12 cellular contexts compared by ENCODE assay signal in genomic region chr4:146545102-146545501, GRCh38. TPM values are rescaled to one million over a fixed set of nuclear protein-coding genes. Genes with fewer than 3 reads are reported as not detected.
DNase-seq lines count a peak whose midpoint lies in the region; ATAC-seq and TF ChIP-seq lines count a peak whose summit lies in the region.
"Had no signal": no experiment of that assay in that cellular context is flagged by ENCODE, and none has a peak within 500 bp of the region (broad histone marks: within the 10 kb centered on the region; RNA-seq: fewer than 3 reads in every experiment).

No MANE protein-coding gene starts in this region.

- H3K27ac ChIP-seq in fibroblast of lung (ENCODE audit: insufficient read depth, low read length) = no peak overlapping the region
- no peak overlapping the region for H3K27ac ChIP-seq in naive thymus-derived CD4-positive, alpha-beta T cell (ENCODE audit: low read depth, low read length)
- H3K27ac ChIP-seq in right atrium auricular region = no peak overlapping the region
- H3K27ac ChIP-seq: ascending aorta had no signal

- ATAC-seq in GM19351 (IDR thresholded peaks at IDR 0.05; ENCODE audit: unreplicated experiment) = peak; percentile 94
- ATAC-seq in naive thymus-derived CD4-positive, alpha-beta T cell = no peak

- H2AFZ ChIP-seq in fibroblast of lung (ENCODE audit: low read length) = no peak overlapping the region

- H3K9me3 ChIP-seq in fibroblast of lung (ENCODE audit: control insufficient read depth, insufficient read depth, low read depth, low read length) (no peaks in the 10 kb centered on the region), right atrium auricular region (no peaks in the 10 kb centered on the region)
- peaks cover 0 to 7% (median 0%) of the 10 kb centered on the region in 3 experiments for H3K9me3 ChIP-seq in naive thymus-derived CD4-positive, alpha-beta T cell (ENCODE audit: control insufficient read depth in 2 of 3, low read length in 3 of 3)
- H3K9me3 ChIP-seq: ascending aorta had no signal

- H3K27me3 ChIP-seq in fibroblast of lung (ENCODE audit: control insufficient read depth, insufficient read depth, low read length) (no peaks in the 10 kb centered on the region), right atrium auricular region (no peaks in the 10 kb centered on the region)
- H3K27me3 ChIP-seq in naive thymus-derived CD4-positive, alpha-beta T cell (ENCODE audit: control insufficient read depth in 2 of 2, insufficient read depth in 2 of 2, low read length in 2 of 2) = peaks cover 0 to 4% of the 10 kb centered on the region in 2 donors
- H3K27me3 ChIP-seq: ascending aorta had no signal

- intact Hi-C loops in naive thymus-derived CD4-positive, alpha-beta T cell (cut with micrococcal nuclease) = no loop called here

- TF ChIP-seq CTCF in AG09319 (IDR thresholded peaks at IDR 0.05; ENCODE audit: low read depth, low read length) (peak; percentile 35), NB4 (IDR thresholded peaks at IDR 0.05; ENCODE audit: low read depth, low read length) (peak; percentile 56), fibroblast of lung (conservative IDR thresholded peaks at IDR 0.05 in 1 of 2, IDR thresholded peaks at IDR 0.05 in 1 of 2; ENCODE audit: low read depth in 1 of 2, low read length in 2 of 2) (peak; percentile 18 to 22), right atrium auricular region (IDR thresholded peaks at IDR 0.05) (no peak)

- peaks cover 24 to 46% (median 38%) of the 10 kb centered on the region in 5 donors for H3K27me3 Mint-ChIP-seq in naive thymus-derived CD4-positive, alpha-beta T cell

- H3K4me1 Mint-ChIP-seq in naive thymus-derived CD4-positive, alpha-beta T cell = no peaks in the 10 kb centered on the region
- H3K4me1 Mint-ChIP-seq: nephron had no signal

- CTCF ChIA-PET in naive thymus-derived CD4-positive, alpha-beta T cell (lab: Charles Lee) = no interaction called here

- no peak for TF ChIP-seq POLR2A in NB4 (IDR thresholded peaks at IDR 0.05; ENCODE audit: extremely low read depth, insufficient read length)

- H3K36me3 Mint-ChIP-seq in naive thymus-derived CD4-positive, alpha-beta T cell = peaks cover 0 to 11% (median 0%) of the 10 kb centered on the region in 5 donors

- no peak for DNase-seq in AG09319 (ENCODE audit: extremely low read depth, low read depth)
- peak; percentile 43 for DNase-seq in NB4 (ENCODE audit: low read depth)
- DNase-seq in fibroblast of lung (ENCODE audit: low read depth in 2 of 2) = peak; percentile 14 to 27
- no peak for DNase-seq in naive thymus-derived CD4-positive, alpha-beta T cell
- no peak for DNase-seq in HuH-7.5 (ENCODE audit: low spot score)
- DNase-seq in putamen (ENCODE audit: low spot score) = no peak
- DNase-seq in right atrium auricular region (ENCODE audit: low spot score) = no peak
- DNase-seq: NCI-H446 treated with DMSO at 0.1 percent for 48 hours had no signal

- H3K4me3 Mint-ChIP-seq in naive thymus-derived CD4-positive, alpha-beta T cell = no peak overlapping the region
- H3K4me3 Mint-ChIP-seq: nephron; stimulated activated naive CD8-positive, alpha-beta T cell treated with anti-CD3 and anti-CD28 coated beads, Interleukin-15, Interleukin-2, amounts not matched to agents 100 ng/mL and 50 ng/mL, for 24 hours had no signal

- no peak overlapping the region for H3K4me2 ChIP-seq in fibroblast of lung (ENCODE audit: extremely low read depth, insufficient read depth, low read length)

- POLR2A ChIA-PET in naive thymus-derived CD4-positive, alpha-beta T cell (lab: Charles Lee) = no interaction called here

- no peaks in the 10 kb centered on the region for H4K20me1 ChIP-seq in fibroblast of lung (ENCODE audit: control insufficient read depth, extremely low read depth, insufficient read depth, low read length)

- peaks cover 5 to 41% (median 19%) of the 10 kb centered on the region in 11 donors for H3K9me3 Mint-ChIP-seq in naive thymus-derived CD4-positive, alpha-beta T cell

- H3K36me3 ChIP-seq in fibroblast of lung (ENCODE audit: control insufficient read depth, insufficient read depth, low read length) (no peaks in the 10 kb centered on the region), right atrium auricular region (no peaks in the 10 kb centered on the region)
- H3K36me3 ChIP-seq in naive thymus-derived CD4-positive, alpha-beta T cell (ENCODE audit: control insufficient read depth in 2 of 3, insufficient read depth in 3 of 3, low read length in 3 of 3) = no peaks in the 10 kb centered on the region
- H3K36me3 ChIP-seq: ascending aorta had no signal

- no peak overlapping the region for H3K27ac Mint-ChIP-seq in naive thymus-derived CD4-positive, alpha-beta T cell
- H3K27ac Mint-ChIP-seq: nephron; stimulated activated naive CD8-positive, alpha-beta T cell treated with anti-CD3 and anti-CD28 coated beads, Interleukin-15, Interleukin-2, amounts not matched to agents 100 ng/mL and 50 ng/mL, for 24 hours had no signal

- H3K79me2 ChIP-seq in fibroblast of lung (ENCODE audit: control insufficient read depth, insufficient read depth, low read length) = no peaks in the 10 kb centered on the region

- no peak overlapping the region for H3K4me3 ChIP-seq in NB4 (ENCODE audit: low read depth, low read length)
- H3K4me3 ChIP-seq in fibroblast of lung (replicated peaks in 1 of 4; ENCODE audit: control extremely low read depth in 1 of 4, insufficient read depth in 1 of 4, low read depth in 3 of 4, low read length in 4 of 4) = no peak overlapping the region
- no peak overlapping the region for H3K4me3 ChIP-seq in naive thymus-derived CD4-positive, alpha-beta T cell (ENCODE audit: low read length)
- no peak overlapping the region for H3K4me3 ChIP-seq in right atrium auricular region
- H3K4me3 ChIP-seq: ascending aorta had no signal

- no peak overlapping the region for H3K9ac ChIP-seq in fibroblast of lung (ENCODE audit: insufficient read depth, low read length)

- H3K4me1 ChIP-seq in fibroblast of lung (ENCODE audit: control insufficient read depth, extremely low read depth, insufficient read depth, low read length) (no peaks in the 10 kb centered on the region), right atrium auricular region (no peaks in the 10 kb centered on the region)
- no peaks in the 10 kb centered on the region for H3K4me1 ChIP-seq in naive thymus-derived CD4-positive, alpha-beta T cell (ENCODE audit: control insufficient read depth in 2 of 2, insufficient read depth in 2 of 2, low read length in 2 of 2)
- H3K4me1 ChIP-seq: ascending aorta had no signal

RNA-seq across cellular contexts. Expression of gene SLC10A7, which starts 23.4 kb away (rescaled TPM):
- total RNA-seq in fibroblast of lung (5.9 and 7.4 TPM in 2 replicates), right atrium auricular region (1 to 10 TPM; 4.0 to 5.2 TPM)
- 9.4 and 12.6 TPM in 2 replicates for polyA plus RNA-seq in fibroblast of lung
- polyA plus RNA-seq in fibroblast of lung (2012) = 4.2 and 4.5 TPM in 2 replicates
- polyA minus RNA-seq in fibroblast of lung (ENCODE audit: low replicate concordance) = 0.27 and 1.0 TPM in 2 replicates
- total RNA-seq in naive thymus-derived CD4-positive, alpha-beta T cell = 10 to 100 TPM; 11.6 to 26.8 (median 16.1) TPM
- 1 to 10 TPM; 7.9 to 8.6 TPM for polyA plus RNA-seq in naive thymus-derived CD4-positive, alpha-beta T cell

Comparison
In these comparisons a context has a peak if more than half of its experiments do, and no peak if none do; other contexts are left out.
1. DNase-seq: peak in NB4 (single experiment) and fibroblast of lung (2 of 2); none in AG09319 (single experiment), naive thymus-derived CD4-positive, alpha-beta T cell (0 of 9), HuH-7.5 (single experiment), putamen (single experiment) and right atrium auricular region (single experiment).
2. CTCF ChIP-seq: peak in AG09319 (single experiment), NB4 (single experiment) and fibroblast of lung (2 of 2); none in right atrium auricular region (0 of 2).